In genomic region chr15:66648588-66648987, GRCh38 we compare ENCODE assay signal across 22 cellular contexts. TPM values are rescaled to one million over a fixed set of nuclear protein-coding genes. Genes with fewer than 3 reads are reported as not detected.
DNase-seq lines count a peak whose midpoint lies in the region; ATAC-seq and TF ChIP-seq lines count a peak whose summit lies in the region.
"Had no signal": no experiment of that assay in that cellular context is flagged by ENCODE, and none has a peak within 500 bp of the region (broad histone marks: within the 10 kb centered on the region; RNA-seq: fewer than 3 reads in every experiment).

No MANE protein-coding gene starts in this region.

- H3K9ac ChIP-seq in SK-N-SH = no peak overlapping the region

- no peak for TF ChIP-seq RAD21 in SK-N-SH (IDR thresholded peaks at IDR 0.05; ENCODE audit: low read length)

- peaks cover 9 to 15% of the 10 kb centered on the region in 2 experiments; a peak in 2 of 4 replicates for H3K4me1 ChIP-seq in SK-N-SH (ENCODE audit: control insufficient read depth in 1 of 2, insufficient read depth in 2 of 2, low read depth in 1 of 2, low read length in 1 of 2)
- H3K4me1 ChIP-seq in right cardiac atrium (ENCODE audit: control insufficient read depth, insufficient read depth, low read length) = peaks cover 23% of the 10 kb centered on the region
- peaks cover 21 to 60% (median 32%) of the 10 kb centered on the region in 4 donors for H3K4me1 ChIP-seq in upper lobe of left lung
- H3K4me1 ChIP-seq in CD4-positive, alpha-beta memory T cell (ENCODE audit: insufficient read depth, low read length) = no peaks in the 10 kb centered on the region

- H3K4me1 Mint-ChIP-seq in nephron = peaks cover 39% of the 10 kb centered on the region
- H3K4me1 Mint-ChIP-seq in CD4-positive, alpha-beta memory T cell = no peaks in the 10 kb centered on the region
- H3K4me1 Mint-ChIP-seq: B cell had no signal

- H3K36me3 ChIP-seq in SK-N-SH (replicated peaks in 1 of 2; ENCODE audit: control insufficient read depth in 1 of 2, insufficient read depth in 2 of 2, low read length in 1 of 2) (no peaks in the 10 kb centered on the region), upper lobe of left lung (no peaks in the 10 kb centered on the region)
- H3K36me3 ChIP-seq in CD4-positive, alpha-beta memory T cell (ENCODE audit: insufficient read depth, low read length) = no peaks in the 10 kb centered on the region
- H3K36me3 ChIP-seq: BLaER1 had no signal

- H4K20me1 ChIP-seq in SK-N-SH (ENCODE audit: insufficient read depth) = no peaks in the 10 kb centered on the region
- H4K20me1 ChIP-seq: BLaER1 had no signal

- peaks cover 24% of the 10 kb centered on the region for H3K27me3 Mint-ChIP-seq in nephron (ENCODE audit: low read depth)
- H3K27me3 Mint-ChIP-seq in CD4-positive, alpha-beta memory T cell = peaks cover 0 to under 1% of the 10 kb centered on the region in 2 donors
- H3K27me3 Mint-ChIP-seq: CD4-positive, alpha-beta T cell had no signal

- H2AFZ ChIP-seq in SK-N-SH (ENCODE audit: low read depth) = no peak overlapping the region

- H3K9me3 Mint-ChIP-seq in nephron = no peaks in the 10 kb centered on the region
- peaks cover 0 to 2% (median 0%) of the 10 kb centered on the region in 8 donors for H3K9me3 Mint-ChIP-seq in CD4-positive, alpha-beta memory T cell
- H3K9me3 Mint-ChIP-seq: CD14-positive monocyte; CD4-positive, alpha-beta T cell; GM23338; H9; HFFc6 had no signal

- H3K9me2 ChIP-seq in SK-N-SH = no peaks in the 10 kb centered on the region

- H3K4me3 Mint-ChIP-seq in nephron = no peak overlapping the region
- no peak overlapping the region for H3K4me3 Mint-ChIP-seq in CD4-positive, alpha-beta memory T cell
- H3K4me3 Mint-ChIP-seq: B cell; CD14-positive monocyte; CD4-positive, alpha-beta T cell; GM23338; H9; HFFc6 had no signal

- H3K79me2 ChIP-seq in SK-N-SH (ENCODE audit: insufficient read depth) = no peaks in the 10 kb centered on the region

- no peak for TF ChIP-seq POLR2A in upper lobe of left lung (IDR thresholded peaks at IDR 0.05)

- POLR2A ChIA-PET in SK-N-SH (lab: Yijun Ruan, JAX) = no interaction called here
- POLR2A ChIA-PET in CD4-positive, alpha-beta memory T cell (lab: Charles Lee; ENCODE audit: partially characterized antibody) = no interaction called here

- no peak for TF ChIP-seq CTCF in SK-N-SH (IDR thresholded peaks at IDR 0.05)
- no peak for TF ChIP-seq CTCF in nephron (IDR thresholded peaks at IDR 0.05; ENCODE audit: unreplicated experiment in 3 of 3)
- TF ChIP-seq CTCF in upper lobe of left lung (IDR thresholded peaks at IDR 0.05) = no peak

- H3F3A ChIP-seq in SK-N-SH (replicated peaks; ENCODE audit: insufficient read depth) = no peaks in the 10 kb centered on the region

- WGBS in SK-N-SH (ENCODE audit: low lambda C conversion rate) = 78% methylated on average over 3 of the region's 3 CpGs
- WGBS in right cardiac atrium = 96% methylated on average over 3 of the region's 3 CpGs
- 73 to 82% methylated on average over 3 of the region's 3 CpGs for WGBS in upper lobe of left lung, 2 donors

- no peak overlapping the region for H3K27ac ChIP-seq in SK-N-SH (ENCODE audit: low read depth in 2 of 2, low read length in 1 of 2)
- H3K27ac ChIP-seq in right cardiac atrium (ENCODE audit: low read length) = peak overlapping the region; percentile 22
- H3K27ac ChIP-seq in upper lobe of left lung = peak overlapping the region; percentile 76 to 89 (median 85)
- H3K27ac ChIP-seq in CD4-positive, alpha-beta memory T cell (ENCODE audit: low read depth, low read length) = no peak overlapping the region
- H3K27ac ChIP-seq: 22Rv1, BLaER1 had no signal

- H3K27me3 ChIP-seq in SK-N-SH (ENCODE audit: insufficient read depth) = no peaks in the 10 kb centered on the region
- H3K27me3 ChIP-seq in right cardiac atrium (ENCODE audit: control insufficient read depth, insufficient read depth) = no peaks in the 10 kb centered on the region
- no peaks in the 10 kb centered on the region for H3K27me3 ChIP-seq in upper lobe of left lung
- H3K27me3 ChIP-seq in CD4-positive, alpha-beta memory T cell (ENCODE audit: insufficient read depth, low read length) = no peaks in the 10 kb centered on the region

- no peak for TF ChIP-seq EP300 in SK-N-SH (IDR thresholded peaks at IDR 0.05; ENCODE audit: borderline replicate concordance in 1 of 2, low read depth in 1 of 2, low read length in 1 of 2)
- TF ChIP-seq EP300 in upper lobe of left lung (IDR thresholded peaks at IDR 0.05) = no peak

- intact Hi-C loops in right cardiac atrium (cut with DNase I) (no loop called here), cardiac septum (cut with DNase I) (no loop called here)
- intact Hi-C loops in CD4-positive, alpha-beta memory T cell (cut with micrococcal nuclease) = no loop called here

- H3K36me3 Mint-ChIP-seq in nephron (ENCODE audit: low read depth) = no peaks in the 10 kb centered on the region
- H3K36me3 Mint-ChIP-seq in CD4-positive, alpha-beta memory T cell = no peaks in the 10 kb centered on the region
- H3K36me3 Mint-ChIP-seq: CD14-positive monocyte had no signal

- ATAC-seq in SK-N-SH treated with all-trans-retinoic acid at 6 μM for 48 hours = no peak
- no peak for ATAC-seq in right cardiac atrium
- ATAC-seq in upper lobe of left lung (ENCODE audit: low FRiP score in 2 of 2) = no peak
- no peak for ATAC-seq in HG03442 (IDR thresholded peaks at IDR 0.05; ENCODE audit: unreplicated experiment)
- ATAC-seq: HCT116 had no signal

- H3K4me3 ChIP-seq in SK-N-SH (ENCODE audit: low read depth in 2 of 2, low read length in 1 of 2) (no peak overlapping the region), right cardiac atrium (ENCODE audit: low read length) (no peak overlapping the region), upper lobe of left lung (no peak overlapping the region)
- no peak overlapping the region for H3K4me3 ChIP-seq in CD4-positive, alpha-beta memory T cell (ENCODE audit: low read length in 2 of 2)
- H3K4me3 ChIP-seq: BLaER1, GM23338 had no signal

- peak overlapping the region in 2 of 3 experiments; percentile 14 to 53 for H3K27ac Mint-ChIP-seq in nephron
- H3K27ac Mint-ChIP-seq in CD4-positive, alpha-beta memory T cell = no peak overlapping the region
- H3K27ac Mint-ChIP-seq: B cell; CD14-positive monocyte; CD4-positive, alpha-beta T cell; GM23338; H9; HFFc6 had no signal

- no peak for DNase-seq in SK-N-SH
- DNase-seq in right cardiac atrium = no peak
- no peak for DNase-seq in cardiac septum (ENCODE audit: low spot score)
- no peak for DNase-seq in upper lobe of left lung
- DNase-seq in CD4-positive, alpha-beta memory T cell = no peak
- DNase-seq: Calu3; CD4-positive, alpha-beta T cell; COR-L47; DMS53; DMS79 treated with DMSO at 0.1 percent for 48 hours; GF-D8; H9; HFFc6 had no signal

- no peak overlapping the region for H3K4me2 ChIP-seq in SK-N-SH
- H3K4me2 ChIP-seq: GM23338 had no signal

- CTCF ChIA-PET in SK-N-SH (lab: Yijun Ruan, JAX) = interaction anchor here (2.2 to 2.3 kb wide), 2 partner anchors 9 to 49 kb away, joined by 4 to 6 read pairs; no protein-coding TSS in a partner anchor
- CTCF ChIA-PET in CD4-positive, alpha-beta memory T cell (lab: Charles Lee; ENCODE audit: partially characterized antibody) = interaction anchor here (1.5 kb wide), 1 partner anchor 9 kb away, joined by 3 read pairs; no protein-coding TSS in a partner anchor

- H3K9me3 ChIP-seq in SK-N-SH (no peaks in the 10 kb centered on the region), right cardiac atrium (ENCODE audit: control insufficient read depth, low read length) (no peaks in the 10 kb centered on the region), upper lobe of left lung (no peaks in the 10 kb centered on the region)
- H3K9me3 ChIP-seq in CD4-positive, alpha-beta memory T cell (ENCODE audit: control insufficient read depth in 1 of 2, low read length in 2 of 2) = no peaks in the 10 kb centered on the region
- H3K9me3 ChIP-seq: BLaER1 had no signal

TF ChIP-seq in SK-N-SH treated with all-trans-retinoic acid at 6 μM for 48 hours, 23 proteins besides CTCF, POLR2A, EP300 and RAD21 (continues in another document):
- no peak for TF ChIP-seq ZC3H10 (CRISPR knock-in tag; IDR thresholded peaks at IDR 0.05)
- peak; percentile 96 for TF ChIP-seq ZFP3 (CRISPR knock-in tag; IDR thresholded peaks at IDR 0.05)
- no peak for TF ChIP-seq ESRRG (CRISPR knock-in tag; IDR thresholded peaks at IDR 0.05)

TF ChIP-seq in SK-N-SH, 30 proteins besides CTCF, POLR2A, EP300 and RAD21:
- TF ChIP-seq FOSL2 (IDR thresholded peaks at IDR 0.05; ENCODE audit: borderline replicate concordance, low read depth) (no peak), CHD2 (IDR thresholded peaks at IDR 0.05; ENCODE audit: low read length, partially characterized antibody) (no peak), RCOR1 (IDR thresholded peaks at IDR 0.05; ENCODE audit: low read length) (no peak), MXI1 (IDR thresholded peaks at IDR 0.05; ENCODE audit: low read depth, low read length) (no peak), MEF2A (IDR thresholded peaks at IDR 0.05; ENCODE audit: borderline replicate concordance, low read depth) (no peak), JUND (IDR thresholded peaks at IDR 0.05) (no peak), EZH2phosphoT487 (IDR thresholded peaks at IDR 0.05; ENCODE audit: borderline replicate concordance, low read depth) (no peak), ELF1 (IDR thresholded peaks at IDR 0.05) (no peak), PBX3 (IDR thresholded peaks at IDR 0.05) (no peak), NRF1 (IDR thresholded peaks at IDR 0.05; ENCODE audit: low read depth, low read length) (no peak)

RNA-seq across cellular contexts. Expression of gene SMAD6, which starts 53.4 kb away (rescaled TPM):
- polyA plus RNA-seq in SK-N-SH (2012; rRNA removed) (3.8 and 4.5 TPM in 2 replicates), right cardiac atrium (31.6 TPM)
- polyA plus RNA-seq in SK-N-SH (2012; cell fraction: cytosol; rRNA removed) = 2.1 and 3.6 TPM in 2 replicates
- 16.1 and 18.7 TPM in 2 replicates for polyA plus RNA-seq in SK-N-SH (2012; cell fraction: nucleus; rRNA removed)
- total RNA-seq in right cardiac atrium (10 to 100 TPM; 54.5 to 68.8 (median 63.2) TPM), cardiac septum (50.2 TPM), upper lobe of left lung (100 to 1,000 TPM in 3 of 6 donors, 10 to 100 TPM in 3; 76.6 to 377 (median 102) TPM)
- total RNA-seq in CD4-positive, alpha-beta memory T cell = under 1 TPM; 0.09 to 0.11 TPM
- not detected for polyA plus RNA-seq in CD4-positive, alpha-beta memory T cell
- polyA plus RNA-seq: CD14-positive monocyte had no signal

Comparison
In these comparisons a context has a peak if more than half of its experiments do, and no peak if none do; other contexts are left out.
1. H3K27ac ChIP-seq: peak in right cardiac atrium (single experiment) and upper lobe of left lung (4 of 4); none in SK-N-SH (0 of 2) and CD4-positive, alpha-beta memory T cell (single experiment).
2. H3K27ac Mint-ChIP-seq: peak in nephron (2 of 3); none in CD4-positive, alpha-beta memory T cell (0 of 7).
3. RNA of gene SMAD6, which starts 53.4 kb away (total RNA-seq): 76.6 to 377 TPM in upper lobe of left lung, 54.5 to 68.8 TPM in right cardiac atrium and 50.2 TPM in cardiac septum (single experiment); 0.09 to 0.11 TPM in CD4-positive, alpha-beta memory T cell; every median in the first group is over 10 times any median in the second.